ENCODE assay signal across 28 cellular contexts in genomic region chr12:117390866-117391265, GRCh38. TPM values are rescaled to one million over a fixed set of nuclear protein-coding genes. Genes with fewer than 3 reads are reported as not detected.
"Had no signal": no experiment of that assay in that cellular context is flagged by ENCODE, and none has a peak within 500 bp of the region (broad histone marks: within the 10 kb centered on the region; RNA-seq: fewer than 3 reads in every experiment).

No MANE protein-coding gene starts in this region.

- DNase-seq: stimulated activated CD4-positive, alpha-beta T cell treated with anti-CD3 and anti-CD28 coated beads, Interleukin-2, amount 100 ng/mL, for 48 hours; stimulated activated CD4-positive, alpha-beta T cell treated with anti-CD3 and anti-CD28 coated beads, Interleukin-4, amount 100 ng/mL, for 1 hour; stimulated activated CD4-positive, alpha-beta T cell treated with anti-CD3 and anti-CD28 coated beads, Interleukin-4, amount 100 ng/mL, for 24 hours; stimulated activated CD4-positive, alpha-beta T cell treated with anti-CD3 and anti-CD28 coated beads, Interleukin-4, amount 100 ng/mL, for 4 hours; stimulated activated CD8-positive, alpha-beta memory T cell treated with anti-CD3 and anti-CD28 coated beads, Interleukin-4, amount 100 ng/mL, for 48 hours; stimulated activated naive B cell treated with anti-CD40 and anti-IgM and Interleukin-4, amounts not matched to agents 10 μg/mL and 1 μg/mL and 100 μg/mL, for 72 hours; stimulated activated naive CD4-positive, alpha-beta T cell; stimulated activated naive CD4-positive, alpha-beta T cell treated with Interleukin-2 at 50 U/mL for 16 hours; stimulated activated naive CD8-positive, alpha-beta T cell treated with anti-CD3 and anti-CD28 coated beads, Interleukin-15, amount 100 ng/mL, for 72 hours; stimulated activated naive CD8-positive, alpha-beta T cell treated with anti-CD3 and anti-CD28 coated beads, Interleukin-15, Interleukin-2, amounts not matched to agents 100 U/mL and 50 U/mL, for 24 hours; stomach; substantia nigra; testis; thyroid gland; tibial artery; transverse colon; trophoblast cell; upper lobe of left lung; upper lobe of right lung; uterus had no signal

- H3K36me3 ChIP-seq: stomach, suprapubic skin, thoracic aorta, thyroid gland, tibial artery, tibial nerve, transverse colon, upper lobe of left lung, upper lobe of right lung, uterus, vagina had no signal

- H3K4me3 ChIP-seq: stomach, suprapubic skin, testis, thoracic aorta, thyroid gland, tibial artery, tibial nerve, transverse colon, upper lobe of left lung, upper lobe of right lung, uterus, vagina had no signal

- H3K9me3 ChIP-seq: stomach, suprapubic skin, testis, thoracic aorta, thyroid gland, tibial artery, transverse colon, upper lobe of left lung, upper lobe of right lung, uterus, vagina had no signal

- H3K27me3 ChIP-seq: testis, thyroid gland, tibial nerve, transverse colon, upper lobe of left lung, upper lobe of right lung, uterus, vagina had no signal

- FAIRE-seq: urothelium cell line had no signal

- H3K4me1 ChIP-seq: stomach, suprapubic skin, testis, thyroid gland, tibial artery, tibial nerve, transverse colon, upper lobe of left lung, upper lobe of right lung, uterus, vagina had no signal

- H3K27ac ChIP-seq: stomach, suprapubic skin, testis, thoracic aorta, thyroid gland, tibial artery, tibial nerve, transverse colon, upper lobe of left lung, upper lobe of right lung, uterus, vagina had no signal

- ATAC-seq: stimulated activated effector memory CD8-positive, alpha-beta T cell treated with anti-CD3 and anti-CD28 coated beads, Interleukin-12 subunit alpha, Interleukin-12 subunit beta, amount 100 ng/mL, for 72 hours; stimulated activated memory B cell treated with anti-CD40 and anti-IgM and Interleukin-4, amounts not matched to agents 10 μg/mL and 1 μg/mL and 100 μg/mL, for 72 hours; stimulated activated naive B cell treated with anti-CD40 and anti-IgM and Interleukin-4, amounts not matched to agents 10 μg/mL and 1 μg/mL and 100 μg/mL, for 72 hours; stimulated activated naive CD8-positive, alpha-beta T cell treated with anti-CD3 and anti-CD28 coated beads, Interleukin-15, amount 100 ng/mL, for 72 hours; stimulated activated naive CD8-positive, alpha-beta T cell treated with anti-CD3 and anti-CD28 coated beads, Interleukin-15, Interleukin-2, amounts not matched to agents 100 U/mL and 50 U/mL, for 24 hours; upper lobe of right lung had no signal

RNA-seq across cellular contexts. Expression of gene NOS1, which starts 29.4 kb away (rescaled TPM):
- total RNA-seq: subcutaneous adipose tissue had no signal
